Comparison of ENCODE assay signal across 22 cellular contexts in the genomic region with DNA sequence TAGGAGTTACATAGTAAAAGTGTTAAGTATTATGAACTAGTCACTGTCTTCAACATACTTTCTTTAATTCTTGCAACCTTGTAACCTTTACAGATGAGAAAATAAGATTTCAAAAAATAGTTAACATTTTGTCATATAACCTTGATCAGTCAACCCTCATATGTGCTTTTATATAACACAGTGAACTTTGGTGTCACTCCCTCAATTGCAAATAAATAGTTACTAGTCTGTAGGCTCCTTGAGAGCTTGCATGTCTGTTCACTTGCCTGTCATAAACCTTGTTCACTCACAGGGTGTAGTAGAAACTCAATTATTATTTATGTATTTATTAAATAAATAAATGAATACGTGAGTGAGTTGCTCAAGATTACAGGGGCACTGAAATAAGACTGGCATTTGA.
"Had no signal": no experiment of that assay in that cellular context is flagged by ENCODE, and none has a peak within 500 bp of the region (broad histone marks: within the 10 kb centered on the region; RNA-seq: fewer than 3 reads in every experiment).

No MANE protein-coding gene starts in this region.

- DNase-seq: dorsolateral prefrontal cortex; effector CD4-positive, alpha-beta T cell; heart left ventricle; kidney; left cardiac atrium; natural killer cell; occipital lobe; ovary; posterior cingulate gyrus; retina; spleen; stimulated activated CD4-positive, alpha-beta T cell treated with anti-CD3 and anti-CD28 coated beads, Interleukin-4, amount 100 ng/mL, for 4 hours; stimulated activated naive CD8-positive, alpha-beta T cell treated with anti-CD3 and anti-CD28 coated beads, Interleukin-15, Interleukin-2, amounts not matched to agents 100 U/mL and 50 U/mL, for 24 hours; substantia nigra; testis; tibial artery had no signal

- H3K27ac ChIP-seq: hepatocyte, ovary, skin epidermis, testis, tibial artery had no signal

- FAIRE-seq: colon, frontal cortex, kidney had no signal

- H3K4me3 ChIP-seq: hepatocyte, lung, ovary, skin epidermis, spleen, testis, tibial artery had no signal

- H3K36me3 ChIP-seq: ovary, tibial artery had no signal

- H3K9me3 ChIP-seq: heart left ventricle, ovary, spleen, testis, tibial artery had no signal

- ATAC-seq: left cardiac atrium; natural killer cell; stimulated activated memory B cell treated with anti-CD40 and anti-IgM and Interleukin-4, amounts not matched to agents 10 μg/mL and 1 μg/mL and 100 μg/mL, for 72 hours; stimulated activated naive CD8-positive, alpha-beta T cell treated with anti-CD3 and anti-CD28 coated beads, Interleukin-15, Interleukin-2, amounts not matched to agents 100 U/mL and 50 U/mL, for 24 hours had no signal

- H3K27me3 ChIP-seq: dorsolateral prefrontal cortex, heart left ventricle, hepatocyte, ovary, spleen, testis, tibial artery had no signal

- H2AFZ ChIP-seq: hepatocyte had no signal

- H3K4me2 ChIP-seq: hepatocyte had no signal
